ENCODE assay signal across 16 cellular contexts in genomic region chr3:102192575-102192974, GRCh38.
A peak's percentile ranks its signal among the peaks of the same experiment; 100 is the strongest.
DNase-seq lines count a peak whose midpoint lies in the region; ATAC-seq and TF ChIP-seq lines count a peak whose summit lies in the region.
"Had no signal": no experiment of that assay in that cellular context is flagged by ENCODE, and none has a peak within 500 bp of the region (broad histone marks: within the 10 kb centered on the region; RNA-seq: fewer than 3 reads in every experiment).

No MANE protein-coding gene starts in this region.

- TF ChIP-seq POLR2A in thyroid gland (IDR thresholded peaks at IDR 0.05): no peak

- intact Hi-C loops in thyroid gland (cut with DNase I): no loop called here

- no peaks in the 10 kb centered on the region for H3K9me3 ChIP-seq in thyroid gland
- H3K9me3 ChIP-seq: SJCRH30 had no signal

- ATAC-seq in GM23338: no peak
- ATAC-seq in GM18520 (IDR thresholded peaks at IDR 0.05; ENCODE audit: unreplicated experiment): no peak
- no peak for ATAC-seq in GM21423 (IDR thresholded peaks at IDR 0.05; ENCODE audit: unreplicated experiment)
- ATAC-seq: HCT116 had no signal

- H3K79me2 ChIP-seq in GM23338 (replicated peaks; ENCODE audit: insufficient read depth): no peaks in the 10 kb centered on the region

- H4K20me1 ChIP-seq in GM23338 (replicated peaks; ENCODE audit: insufficient read depth): no peaks in the 10 kb centered on the region

- no peak overlapping the region for H3K27ac Mint-ChIP-seq in GM23338
- no peak overlapping the region for H3K27ac Mint-ChIP-seq in immature natural killer cell
- H3K27ac Mint-ChIP-seq: B cell; CD4-positive, CD25-positive, alpha-beta regulatory T cell had no signal

- no peak overlapping the region for H3K27ac ChIP-seq in GM23338 (ENCODE audit: low read depth)
- peak overlapping the region; percentile 99 for H3K27ac ChIP-seq in epithelial cell of prostate
- peak overlapping the region; percentile 88 to 95 (median 91) for H3K27ac ChIP-seq in thyroid gland
- H3K27ac ChIP-seq: GM23248, HL-60, SJCRH30 had no signal

- peaks cover 13% of the 10 kb centered on the region for H3K4me1 Mint-ChIP-seq in GM23338
- no peaks in the 10 kb centered on the region for H3K4me1 Mint-ChIP-seq in immature natural killer cell

- peaks cover 3% of the 10 kb centered on the region; the same call in 1 of the 2 replicates for H3K9me2 ChIP-seq in GM23338 (ENCODE audit: insufficient read depth)

- TF ChIP-seq CTCF in GM23338 (conservative IDR thresholded peaks at IDR 0.05; ENCODE audit: low read depth in 2 of 2) (no peak), thyroid gland (IDR thresholded peaks at IDR 0.05) (no peak)

- H3K4me3 Mint-ChIP-seq in GM23338 (no peak overlapping the region), immature natural killer cell (no peak overlapping the region)
- H3K4me3 Mint-ChIP-seq: B cell; CD4-positive, CD25-positive, alpha-beta regulatory T cell had no signal

- H3K36me3 Mint-ChIP-seq in GM23338 (ENCODE audit: low read depth) (no peaks in the 10 kb centered on the region), immature natural killer cell (no peaks in the 10 kb centered on the region)

- no peak overlapping the region for H3K4me2 ChIP-seq in GM23338

- DNase-seq in GM23338 (ENCODE audit: low spot score): no peak
- peak; percentile 30 for DNase-seq in NCI-H2029 treated with DMSO at 0.1 percent for 48 hours (lab: John Stamatoyannopoulos, UW)
- DNase-seq in epithelial cell of prostate (ENCODE audit: low read depth, low spot score): peak; percentile 67
- no peak for DNase-seq in thyroid gland
- no peak for DNase-seq in immature natural killer cell
- DNase-seq: CD4-positive, CD25-positive, alpha-beta regulatory T cell; DND-41; GM23248; NCI-H1436; NCI-H524 treated with DMSO at 0.1 percent for 48 hours; SJCRH30 had no signal

- H3K27me3 ChIP-seq in GM23338 (ENCODE audit: insufficient read depth): no peaks in the 10 kb centered on the region
- no peaks in the 10 kb centered on the region for H3K27me3 ChIP-seq in thyroid gland
- H3K27me3 ChIP-seq: SJCRH30 had no signal

- H3K4me3 ChIP-seq in GM23338 (no peak overlapping the region), thyroid gland (replicated peaks in 1 of 3) (no peak overlapping the region)
- H3K4me3 ChIP-seq: GM23248, SJCRH30 had no signal

- 96 to 100% methylated on average over 2 of the region's 2 CpGs for WGBS in thyroid gland, 2 donors

- H3K36me3 ChIP-seq in GM23338 (ENCODE audit: insufficient read depth): no peaks in the 10 kb centered on the region
- H3K36me3 ChIP-seq in thyroid gland: no peaks in the 10 kb centered on the region
- H3K36me3 ChIP-seq: SJCRH30 had no signal

- H2AFZ ChIP-seq in GM23338: 0 out of 2 replicates have a peak overlapping the region, but pooled peaks have one; percentile 59
- H2AFZ ChIP-seq: GM23248 had no signal

- H3K4me1 ChIP-seq in GM23338 (ENCODE audit: insufficient read depth) (no peaks in the 10 kb centered on the region), thyroid gland (peaks cover 52 to 61% of the 10 kb centered on the region in 2 donors)
- H3K4me1 ChIP-seq: SJCRH30 had no signal

- no peaks in the 10 kb centered on the region; the same call in 2 of the 3 replicates for H3K9me3 Mint-ChIP-seq in GM23338
- no peaks in the 10 kb centered on the region for H3K9me3 Mint-ChIP-seq in immature natural killer cell

- H3K27me3 Mint-ChIP-seq in GM23338 (ENCODE audit: insufficient read depth, low read depth, poor library complexity): peaks cover 4% of the 10 kb centered on the region
- peaks cover 0 to 2% (median 0%) of the 10 kb centered on the region in 3 donors for H3K27me3 Mint-ChIP-seq in immature natural killer cell (ENCODE audit: low read depth in 3 of 3)
- H3K27me3 Mint-ChIP-seq: B cell had no signal

- no peaks in the 10 kb centered on the region for H3F3A ChIP-seq in GM23338 (replicated peaks; ENCODE audit: low read depth)

TF ChIP-seq in GM23338, 12 proteins besides CTCF, POLR2A, EP300 and RAD21 (continues in another document):
- TF ChIP-seq NANOG (IDR thresholded peaks at IDR 0.05; ENCODE audit: borderline replicate concordance) (no peak), CREB1 (CRISPR knock-in tag; IDR thresholded peaks at IDR 0.05; ENCODE audit: low read depth) (no peak), ETS1 (IDR thresholded peaks at IDR 0.05) (no peak), STAT1 (IDR thresholded peaks at IDR 0.05; ENCODE audit: unreplicated experiment) (no peak), EZH2phosphoT487 (IDR thresholded peaks at IDR 0.05; ENCODE audit: unreplicated experiment) (no peak), ZNF331 (CRISPR knock-in tag; IDR thresholded peaks at IDR 0.05; ENCODE audit: low read depth) (no peak), JUNB (IDR thresholded peaks at IDR 0.05; ENCODE audit: unreplicated experiment) (no peak), ZNF462 (CRISPR knock-in tag; IDR thresholded peaks at IDR 0.05) (no peak)

Comparison
In these comparisons a context has a peak if more than half of its experiments do, and no peak if none do; other contexts are left out.
1. DNase-seq: peak in NCI-H2029 treated with DMSO at 0.1 percent for 48 hours (single experiment) and epithelial cell of prostate (single experiment); none in GM23338 (single experiment), thyroid gland (0 of 2) and immature natural killer cell (0 of 3).